Comparison of ENCODE assay signal across 40 cellular contexts in the genomic region with DNA sequence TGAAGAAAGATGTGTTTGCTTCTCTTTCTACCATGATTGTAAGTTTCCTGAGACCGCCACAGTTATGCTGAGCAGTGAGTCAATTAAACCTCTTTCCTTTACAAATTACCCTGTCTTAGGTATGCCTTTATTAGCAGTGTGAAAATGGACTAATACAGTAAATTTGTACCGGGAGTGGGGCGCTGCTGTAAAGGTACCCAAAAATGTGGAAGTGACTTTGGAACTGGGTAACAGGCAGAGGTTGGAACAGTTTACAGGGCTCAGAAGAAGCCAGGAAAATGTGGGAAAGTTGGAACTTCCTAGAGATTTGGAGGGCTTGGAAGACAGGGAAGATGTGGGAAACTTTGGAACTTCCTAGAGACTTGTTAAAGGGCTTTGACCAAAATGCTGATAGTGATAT.
"Had no signal": no experiment of that assay in that cellular context is flagged by ENCODE, and none has a peak within 500 bp of the region (broad histone marks: within the 10 kb centered on the region; RNA-seq: fewer than 3 reads in every experiment).

No MANE protein-coding gene starts in this region.

- FAIRE-seq: astrocyte, bronchial epithelial cell had no signal

- H3K4me3 Mint-ChIP-seq: activated naive CD4-positive, alpha-beta T cell treated with anti-CD3 and anti-CD28 coated beads for 36 hours; activated naive CD4-positive, alpha-beta T cell treated with anti-CD3 and anti-CD28 coated beads, Interleukin-2, amount 10 ng/mL, durations not matched to agents 7 days and 5 days; activated naive CD4-positive, alpha-beta T cell treated with anti-CD3 and anti-CD28 coated beads, Interleukin-2, amount 50 U/mL, for 24 hours; activated naive CD8-positive, alpha-beta T cell; activated naive CD8-positive, alpha-beta T cell treated with anti-CD3 and anti-CD28 coated beads for 36 hours; activated naive CD8-positive, alpha-beta T cell treated with anti-CD3 and anti-CD28 coated beads, Interleukin-2, amount 10 ng/mL, durations not matched to agents 7 days and 5 days; activated naive CD8-positive, alpha-beta T cell treated with anti-CD3 and anti-CD28 coated beads, Interleukin-2, amount 50 U/mL, for 24 hours; activated T-cell treated with anti-CD3 and anti-CD28 coated beads, Interleukin-2, amount 50 U/mL, for 24 hours; activated T-cell treated with anti-CD3 and anti-CD28 coated beads, Interleukin-2, amount 50 U/mL, for 4 hours; activated T-cell treated with anti-CD3 and anti-CD28 coated beads, Interleukin-2, amount 50 U/mL, for 72 hours; activated T-helper 1 cell treated with anti-CD3 and anti-CD28 coated beads, Interleukin-12 subunit alpha, Interleukin-12 subunit beta, Interleukin-2, Interleukin-4 antibody, amounts not matched to agents 30 ng/mL and 10 ng/mL and 1 ng/mL, durations not matched to agents 14 hours and 24 hours and 36 hours; activated T-helper 17 cell treated with anti-CD3 and anti-CD28 coated beads, Interleukin-2, amount 50 U/mL, for 72 hours; brain; central memory CD8-positive, alpha-beta T cell had no signal

- H3K4me3 ChIP-seq: adrenal gland, ascending aorta, body of pancreas, breast epithelium, cardiac muscle cell had no signal

- H3K9me3 Mint-ChIP-seq: activated T-helper 17 cell treated with anti-CD3 and anti-CD28 coated beads, Interleukin-2, amount 50 U/mL, for 72 hours; central memory CD8-positive, alpha-beta T cell had no signal

- DNase-seq: activated effector memory CD4-positive, alpha-beta T cell treated with anti-CD3 and anti-CD28 coated beads, Interleukin-2, amount 50 U/mL, for 16 hours; activated effector memory CD4-positive, alpha-beta T cell treated with Interleukin-2 at 50 U/mL for 16 hours; activated gamma-delta T cell; activated gamma-delta T cell treated with Interleukin-2 at 50 U/mL for 16 hours; activated naive CD4-positive, alpha-beta T cell; activated naive CD4-positive, alpha-beta T cell treated with anti-CD3 and anti-CD28 coated beads for 36 hours; activated naive CD4-positive, alpha-beta T cell treated with anti-CD3 and anti-CD28 coated beads, Interleukin-2, amount 10 ng/mL, durations not matched to agents 7 days and 5 days; activated naive CD4-positive, alpha-beta T cell treated with anti-CD3 and anti-CD28 coated beads, Interleukin-2, amount 50 U/mL, for 16 hours; activated naive CD4-positive, alpha-beta T cell treated with Interleukin-2 at 50 U/mL for 16 hours; activated naive CD8-positive, alpha-beta T cell treated with anti-CD3 and anti-CD28 coated beads for 36 hours; activated naive CD8-positive, alpha-beta T cell treated with anti-CD3 and anti-CD28 coated beads, Interleukin-2, amount 10 ng/mL, durations not matched to agents 7 days and 5 days; activated naive CD8-positive, alpha-beta T cell treated with anti-CD3 and anti-CD28 coated beads, Interleukin-2, amount 50 U/mL, for 24 hours; activated T-cell treated with anti-CD3 and anti-CD28 coated beads, Interleukin-2, amount 50 U/mL, for 1 hour; activated T-cell treated with anti-CD3 and anti-CD28 coated beads, Interleukin-2, amount 50 U/mL, for 24 hours; activated T-cell treated with anti-CD3 and anti-CD28 coated beads, Interleukin-2, amount 50 U/mL, for 4 hours; activated T-cell treated with anti-CD3 and anti-CD28 coated beads, Interleukin-2, amount 50 U/mL, for 48 hours; activated T-cell treated with anti-CD3 and anti-CD28 coated beads, Interleukin-2, amount 50 U/mL, for 72 hours; adrenal gland; amniotic stem cell; amygdala; anterior cingulate cortex; aorta; body of pancreas; brain microvascular endothelial cell; caudate nucleus; central memory CD4-positive, alpha-beta T cell; cerebellar nuclear complex had no signal

- H3K27ac Mint-ChIP-seq: activated naive CD4-positive, alpha-beta T cell treated with anti-CD3 and anti-CD28 coated beads for 36 hours; activated naive CD4-positive, alpha-beta T cell treated with anti-CD3 and anti-CD28 coated beads, Interleukin-2, amount 10 ng/mL, durations not matched to agents 7 days and 5 days; activated naive CD4-positive, alpha-beta T cell treated with anti-CD3 and anti-CD28 coated beads, Interleukin-2, amount 50 U/mL, for 24 hours; activated naive CD4-positive, alpha-beta T cell treated with anti-CD3 and anti-CD28 coated beads, Interleukin-2, amount 50 U/mL, for 72 hours; activated naive CD8-positive, alpha-beta T cell; activated naive CD8-positive, alpha-beta T cell treated with anti-CD3 and anti-CD28 coated beads for 36 hours; activated naive CD8-positive, alpha-beta T cell treated with anti-CD3 and anti-CD28 coated beads, Interleukin-2, amount 10 ng/mL, durations not matched to agents 7 days and 5 days; activated naive CD8-positive, alpha-beta T cell treated with anti-CD3 and anti-CD28 coated beads, Interleukin-2, amount 50 U/mL, for 24 hours; activated T-cell treated with anti-CD3 and anti-CD28 coated beads, Interleukin-2, amount 50 U/mL, for 24 hours; activated T-cell treated with anti-CD3 and anti-CD28 coated beads, Interleukin-2, amount 50 U/mL, for 72 hours; activated T-helper 1 cell treated with anti-CD3 and anti-CD28 coated beads, Interleukin-12 subunit alpha, Interleukin-12 subunit beta, Interleukin-2, Interleukin-4 antibody, amounts not matched to agents 30 ng/mL and 10 ng/mL and 1 ng/mL, durations not matched to agents 14 hours and 24 hours and 36 hours; activated T-helper 17 cell treated with anti-CD3 and anti-CD28 coated beads, Interleukin-2, amount 50 U/mL, for 72 hours; activated T-helper 2 cell treated with anti-CD3 and anti-CD28 coated beads, Interferon-gamma antibody, Interleukin-2, Interleukin-4, amounts not matched to agents 10 μg/mL and 5 μg/mL and 100 μg/mL, durations not matched to agents 14 hours and 24 hours and 36 hours; brain had no signal

- H3K27me3 Mint-ChIP-seq: activated naive CD4-positive, alpha-beta T cell treated with anti-CD3 and anti-CD28 coated beads, Interleukin-2, amount 10 ng/mL, durations not matched to agents 7 days and 5 days; activated naive CD4-positive, alpha-beta T cell treated with anti-CD3 and anti-CD28 coated beads, Interleukin-2, amount 50 U/mL, for 24 hours; activated naive CD8-positive, alpha-beta T cell; activated naive CD8-positive, alpha-beta T cell treated with anti-CD3 and anti-CD28 coated beads for 36 hours; activated naive CD8-positive, alpha-beta T cell treated with anti-CD3 and anti-CD28 coated beads, Interleukin-2, amount 50 U/mL, for 24 hours; activated T-cell treated with anti-CD3 and anti-CD28 coated beads, Interleukin-2, amount 50 U/mL, for 24 hours; activated T-helper 17 cell treated with anti-CD3 and anti-CD28 coated beads, Interleukin-2, amount 50 U/mL, for 72 hours; central memory CD8-positive, alpha-beta T cell had no signal

- H3K4me1 ChIP-seq: adrenal gland, ascending aorta, body of pancreas, breast epithelium had no signal

- ATAC-seq: activated naive CD4-positive, alpha-beta T cell treated with anti-CD3 and anti-CD28 coated beads, Interleukin-2, amount 50 U/mL, for 72 hours; activated naive CD8-positive, alpha-beta T cell treated with anti-CD3 and anti-CD28 coated beads, Interleukin-2, amount 50 U/mL, for 24 hours; activated T-cell treated with anti-CD3 and anti-CD28 coated beads, Interleukin-2, amount 50 U/mL, for 4 hours; activated T-cell treated with anti-CD3 and anti-CD28 coated beads, Interleukin-2, amount 50 U/mL, for 72 hours; activated T-helper 17 cell treated with anti-CD3 and anti-CD28 coated beads, Interleukin-2, amount 50 U/mL, for 72 hours; body of pancreas had no signal

- H3K9me3 ChIP-seq: adrenal gland, ascending aorta had no signal

- H3K4me1 Mint-ChIP-seq: activated naive CD4-positive, alpha-beta T cell treated with anti-CD3 and anti-CD28 coated beads, Interleukin-2, amount 10 ng/mL, durations not matched to agents 7 days and 5 days; activated naive CD4-positive, alpha-beta T cell treated with anti-CD3 and anti-CD28 coated beads, Interleukin-2, amount 50 U/mL, for 24 hours; activated naive CD8-positive, alpha-beta T cell treated with anti-CD3 and anti-CD28 coated beads for 36 hours; activated naive CD8-positive, alpha-beta T cell treated with anti-CD3 and anti-CD28 coated beads, Interleukin-2, amount 10 ng/mL, durations not matched to agents 7 days and 5 days; activated naive CD8-positive, alpha-beta T cell treated with anti-CD3 and anti-CD28 coated beads, Interleukin-2, amount 50 U/mL, for 24 hours; activated T-helper 17 cell treated with anti-CD3 and anti-CD28 coated beads, Interleukin-2, amount 50 U/mL, for 72 hours; brain; central memory CD8-positive, alpha-beta T cell had no signal

- H3K27ac ChIP-seq: adrenal gland, ascending aorta, body of pancreas, brain microvascular endothelial cell, breast epithelium, cardiac muscle cell had no signal

- H3K36me3 ChIP-seq: adrenal gland, ascending aorta, brain microvascular endothelial cell, breast epithelium, cardiac muscle cell had no signal

- H3K27me3 ChIP-seq: adrenal gland, ascending aorta, body of pancreas, brain microvascular endothelial cell, breast epithelium, cardiac muscle cell had no signal
